In the genomic region with DNA sequence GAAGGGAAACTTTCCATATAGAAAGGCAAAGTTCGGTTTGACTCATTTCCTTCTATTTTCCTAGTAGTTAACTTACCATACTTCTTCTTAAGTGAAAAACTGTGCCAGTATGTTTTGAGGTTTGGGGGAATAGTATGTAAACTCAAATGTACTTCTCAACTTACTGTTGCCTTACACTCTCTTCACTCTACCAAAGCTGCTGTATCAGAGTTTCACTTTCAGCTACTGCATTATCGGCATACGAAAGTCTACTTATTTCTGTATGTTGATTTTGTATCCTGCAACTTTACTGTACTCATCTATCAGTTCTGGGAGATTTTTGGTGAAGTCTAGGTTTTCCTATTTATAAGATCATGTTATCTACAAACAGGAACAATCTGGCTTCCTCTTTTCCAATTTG, we compare ENCODE assay signal across 1 cellular context.
TF ChIP-seq lines count a peak whose summit lies in the region.

No MANE protein-coding gene starts in this region.

TF ChIP-seq in H1, 55 proteins besides CTCF, POLR2A, EP300 and RAD21:
- TF ChIP-seq KDM5A (IDR thresholded peaks at IDR 0.05; ENCODE audit: low read length) (no peak), ASH2L (IDR thresholded peaks at IDR 0.05; ENCODE audit: low read length) (no peak)
TF ChIP-seq in H1: peak in this region for 0.
